23 cellular contexts compared by ENCODE assay signal in the genomic region with DNA sequence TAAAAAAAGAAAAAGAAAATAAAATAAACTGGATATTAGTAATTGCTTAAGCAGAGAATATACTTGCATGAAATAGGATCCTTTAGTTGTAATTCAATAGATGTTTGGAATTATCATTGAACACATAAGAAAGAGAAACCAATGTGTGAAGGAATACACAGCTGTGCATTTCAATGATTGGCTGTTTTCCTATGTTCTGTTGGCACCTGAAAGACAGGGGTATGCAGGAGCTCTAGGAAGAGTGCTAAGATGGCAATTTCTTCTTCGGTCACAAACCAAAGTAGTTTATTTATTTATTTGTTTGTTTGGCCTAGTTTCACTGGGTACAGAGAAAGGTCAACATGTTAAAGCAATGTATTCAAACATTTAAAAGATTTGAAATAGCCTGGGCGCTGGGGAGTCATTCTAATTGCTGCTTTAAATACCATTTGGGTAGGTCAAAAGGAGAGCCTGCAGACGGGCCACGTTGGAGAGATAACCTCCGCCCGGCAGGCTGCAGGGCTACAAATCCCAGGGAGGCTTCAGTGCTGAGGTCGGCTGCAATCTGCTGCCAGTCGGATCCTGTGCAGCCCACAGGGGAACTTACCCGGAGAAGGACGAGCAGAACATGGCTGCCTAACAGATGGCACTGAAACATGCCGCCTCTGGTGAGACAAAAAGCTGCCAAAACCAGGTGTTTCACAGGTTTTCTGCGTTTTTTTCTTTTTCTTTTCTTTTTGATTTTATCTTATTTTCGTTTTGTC.
DNase-seq lines count a peak whose midpoint lies in the region; ATAC-seq and TF ChIP-seq lines count a peak whose summit lies in the region.
"Had no signal": no experiment of that assay in that cellular context is flagged by ENCODE, and none has a peak within 500 bp of the region (broad histone marks: within the 10 kb centered on the region; RNA-seq: fewer than 3 reads in every experiment).

No MANE protein-coding gene starts in this region.

- no peaks in the 10 kb centered on the region for H3K4me1 ChIP-seq in testis
- H3K4me1 ChIP-seq: gastrocnemius medialis, transverse colon had no signal

- TF ChIP-seq POLR2A in testis (IDR thresholded peaks at IDR 0.05): no peak

- intact Hi-C loops in testis (cut with DNase I; ENCODE audit: low total_unique reads): no loop called here

- DNase-seq in NCI-H146 (lab: John Stamatoyannopoulos, UW) (peak; percentile 13), NCI-H146 treated with DMSO at 0.1 percent for 48 hours (lab: John Stamatoyannopoulos, UW; ENCODE audit: unreplicated experiment) (no peak), NCI-H524 treated with DMSO at 0.1 percent for 48 hours (lab: John Stamatoyannopoulos, UW) (peak; percentile 49), glutamatergic neuron (peak; percentile 81), testis (peak; percentile 17), midbrain (lab: John Stamatoyannopoulos, UW) (no peak), NCI-H526 treated with DMSO at 0.1 percent for 48 hours (lab: John Stamatoyannopoulos, UW) (no peak)
- DNase-seq: activated CD4-positive, alpha-beta T cell treated with anti-CD3 and anti-CD28 coated beads for 48 hours; COR-L47; EL; gastrocnemius medialis; GM23248; NCI-H1048; NK-92 treated with Interleukin-12 subunit alpha and Interleukin-12 subunit beta, amount 100 ng/mL, for 24 hours; occipital lobe; transverse colon had no signal

- no peaks in the 10 kb centered on the region for H3K27me3 ChIP-seq in testis
- H3K27me3 ChIP-seq: cardiac muscle cell, gastrocnemius medialis, transverse colon had no signal

- no peak overlapping the region for H3K27ac ChIP-seq in testis
- H3K27ac ChIP-seq: 22Rv1, cardiac muscle cell, gastrocnemius medialis, GM23248, transverse colon had no signal

- peaks cover 12% of the 10 kb centered on the region for H3K9me3 Mint-ChIP-seq in glutamatergic neuron (ENCODE audit: unreplicated experiment)

- H3K9me3 ChIP-seq in testis: no peaks in the 10 kb centered on the region
- H3K9me3 ChIP-seq: gastrocnemius medialis, transverse colon had no signal

- no peak overlapping the region for H3K4me3 ChIP-seq in testis
- H3K4me3 ChIP-seq: cardiac muscle cell, gastrocnemius medialis, GM23248, transverse colon had no signal

- 21 to 31% methylated on average over 13 of the region's 13 CpGs for WGBS in testis, 2 donors

- H3K36me3 ChIP-seq in testis (ENCODE audit: low read depth, missing control alignments): no peaks in the 10 kb centered on the region
- H3K36me3 ChIP-seq: cardiac muscle cell, gastrocnemius medialis, transverse colon had no signal

- peaks cover 9% of the 10 kb centered on the region for H3K36me3 Mint-ChIP-seq in glutamatergic neuron (ENCODE audit: unreplicated experiment)
- H3K36me3 Mint-ChIP-seq: stimulated activated memory B cell treated with anti-CD40 and anti-IgM and Interleukin-4, amounts not matched to agents 10 μg/mL and 1 μg/mL and 100 μg/mL, for 72 hours had no signal

- H3K27me3 Mint-ChIP-seq in glutamatergic neuron (ENCODE audit: unreplicated experiment): peaks cover 3% of the 10 kb centered on the region
- H3K27me3 Mint-ChIP-seq: B cell; stimulated activated memory B cell treated with anti-CD40 and anti-IgM and Interleukin-4, amounts not matched to agents 10 μg/mL and 1 μg/mL and 100 μg/mL, for 72 hours had no signal

- peaks cover 20% of the 10 kb centered on the region for H3K4me1 Mint-ChIP-seq in glutamatergic neuron (ENCODE audit: low read depth, unreplicated experiment)
- H3K4me1 Mint-ChIP-seq: B cell; stimulated activated memory B cell treated with anti-CD40 and anti-IgM and Interleukin-4, amounts not matched to agents 10 μg/mL and 1 μg/mL and 100 μg/mL, for 72 hours had no signal

- H3K27ac Mint-ChIP-seq in glutamatergic neuron (ENCODE audit: unreplicated experiment): peak overlapping the region; percentile 97
- H3K27ac Mint-ChIP-seq: activated T-helper 2 cell treated with anti-CD3 and anti-CD28 coated beads, Interferon-gamma antibody, Interleukin-2, Interleukin-4, amounts not matched to agents 10 μg/mL and 5 μg/mL and 100 μg/mL, durations not matched to agents 14 hours and 24 hours and 36 hours; B cell; stimulated activated memory B cell treated with anti-CD40 and anti-IgM and Interleukin-4, amounts not matched to agents 10 μg/mL and 1 μg/mL and 100 μg/mL, for 72 hours had no signal

- no peak for ATAC-seq in HG03442 (IDR thresholded peaks at IDR 0.05; ENCODE audit: unreplicated experiment)
- ATAC-seq: gastrocnemius medialis; sciatic nerve; stimulated activated memory B cell treated with anti-CD40 and anti-IgM and Interleukin-4, amounts not matched to agents 10 μg/mL and 1 μg/mL and 100 μg/mL, for 72 hours had no signal

- peak overlapping the region; percentile 34 for H3K4me3 Mint-ChIP-seq in glutamatergic neuron (ENCODE audit: unreplicated experiment)
- H3K4me3 Mint-ChIP-seq: B cell; stimulated activated memory B cell treated with anti-CD40 and anti-IgM and Interleukin-4, amounts not matched to agents 10 μg/mL and 1 μg/mL and 100 μg/mL, for 72 hours had no signal

- TF ChIP-seq CTCF in glutamatergic neuron (IDR thresholded peaks at IDR 0.05; ENCODE audit: partially characterized antibody, unreplicated experiment): no peak
- no peak for TF ChIP-seq CTCF in testis (IDR thresholded peaks at IDR 0.05)

Comparison
In these comparisons a context has a peak if more than half of its experiments do, and no peak if none do; other contexts are left out.
1. DNase-seq: peak in NCI-H146 (single experiment), NCI-H524 treated with DMSO at 0.1 percent for 48 hours (single experiment), glutamatergic neuron (single experiment) and testis (single experiment); none in NCI-H146 treated with DMSO at 0.1 percent for 48 hours (single experiment), midbrain (single experiment) and NCI-H526 treated with DMSO at 0.1 percent for 48 hours (single experiment).